ENCODE assay signal across 8 cellular contexts in genomic region chr15:100338971-100339444, GRCh38. TPM values are rescaled to one million over a fixed set of nuclear protein-coding genes. Genes with fewer than 3 reads are reported as not detected.
DNase-seq lines count a peak whose midpoint lies in the region; ATAC-seq, FAIRE-seq and TF ChIP-seq lines count a peak whose summit lies in the region.

No MANE protein-coding gene starts in this region.

- POLR2A ChIA-PET in CD8-positive, alpha-beta T cell (lab: Charles Lee) = interaction anchor here (0.5 to 2.9 kb wide), 7 partner anchors 8 to 414 kb away, joined by 3 to 24 read pairs (median 6); no protein-coding TSS in a partner anchor

- no peaks in the 10 kb centered on the region for H3K9me3 Mint-ChIP-seq in CD8-positive, alpha-beta T cell
- peaks cover 34% of the 10 kb centered on the region for H3K9me3 Mint-ChIP-seq in HFFc6
- no peaks in the 10 kb centered on the region for H3K9me3 Mint-ChIP-seq in osteocyte (ENCODE audit: unreplicated experiment)

- no peaks in the 10 kb centered on the region for H3K27me3 ChIP-seq in CD8-positive, alpha-beta T cell (ENCODE audit: insufficient read depth, low read length)

- no peak overlapping the region for H3K4me3 ChIP-seq in CD8-positive, alpha-beta T cell (ENCODE audit: low read depth, low read length)

- intact Hi-C loops in CD8-positive, alpha-beta T cell (cut with DNase I, micrococcal nuclease) = loop anchor here (1.0 to 10.0 kb wide), 6 partner anchors 9 to 1088 kb away; partner anchors contain the start of gene LRRC28 (in 1 of the 2)

- peaks cover 45% of the 10 kb centered on the region for H3K4me1 Mint-ChIP-seq in CD8-positive, alpha-beta T cell (ENCODE audit: low read depth)
- H3K4me1 Mint-ChIP-seq in HFFc6 (ENCODE audit: low read depth) (no peaks in the 10 kb centered on the region), osteocyte (ENCODE audit: unreplicated experiment) (peaks cover 2% of the 10 kb centered on the region)

- no peaks in the 10 kb centered on the region for H3K36me3 ChIP-seq in CD8-positive, alpha-beta T cell (ENCODE audit: insufficient read depth, low read length)

- H3K9me3 ChIP-seq in CD8-positive, alpha-beta T cell (ENCODE audit: low read length) = no peaks in the 10 kb centered on the region

- H3K27me3 Mint-ChIP-seq in CD8-positive, alpha-beta T cell (ENCODE audit: low read depth) = peaks cover 2% of the 10 kb centered on the region
- no peaks in the 10 kb centered on the region for H3K27me3 Mint-ChIP-seq in HFFc6 (ENCODE audit: insufficient read depth)
- peaks cover 24% of the 10 kb centered on the region for H3K27me3 Mint-ChIP-seq in osteocyte (ENCODE audit: unreplicated experiment)

- peak; percentile 56 for ATAC-seq in CD8-positive, alpha-beta T cell
- ATAC-seq in GM19035 (IDR thresholded peaks at IDR 0.05; ENCODE audit: unreplicated experiment) = no peak
- ATAC-seq in GM18517 (IDR thresholded peaks at IDR 0.05; ENCODE audit: unreplicated experiment) = no peak

- peak; percentile 29 to 79 (median 66) for DNase-seq in CD8-positive, alpha-beta T cell
- DNase-seq in HFFc6 = no peak
- peak; percentile 57 for DNase-seq in NOMO-1 treated with dmso at 0.1 percent for 144 hours (lab: John Stamatoyannopoulos, UW; ENCODE audit: unreplicated experiment)
- DNase-seq in activated effector memory CD4-positive, alpha-beta T cell treated with anti-CD3 and anti-CD28 coated beads, Interleukin-2, amount 50 U/mL, for 16 hours = peak; percentile 79
- peak; percentile 47 to 56 for DNase-seq in frontal cortex (ENCODE audit: low spot score in 2 of 2)
- DNase-seq in osteocyte (ENCODE audit: extremely low spot score, unreplicated experiment) = peak; percentile 70

- no peaks in the 10 kb centered on the region for H3K36me3 Mint-ChIP-seq in CD8-positive, alpha-beta T cell
- H3K36me3 Mint-ChIP-seq in HFFc6 (ENCODE audit: low read depth) = no peaks in the 10 kb centered on the region
- no peaks in the 10 kb centered on the region for H3K36me3 Mint-ChIP-seq in osteocyte (ENCODE audit: unreplicated experiment)

- H3K4me1 ChIP-seq in CD8-positive, alpha-beta T cell (ENCODE audit: insufficient read depth, low read length) = peaks cover 28% of the 10 kb centered on the region

- peak; percentile 83 for TF ChIP-seq CTCF in CD8-positive, alpha-beta T cell (IDR thresholded peaks at IDR 0.05)
- TF ChIP-seq CTCF in HFFc6 (IDR thresholded peaks at IDR 0.05) (peak; percentile 30; the same call in 1 of the 2 replicates), osteocyte (IDR thresholded peaks at IDR 0.05) (peak; percentile 65)

- no peak overlapping the region for H3K27ac ChIP-seq in CD8-positive, alpha-beta T cell (ENCODE audit: low read depth, low read length)

- no peak overlapping the region for H3K27ac Mint-ChIP-seq in CD8-positive, alpha-beta T cell
- H3K27ac Mint-ChIP-seq in HFFc6 (no peak overlapping the region), osteocyte (ENCODE audit: unreplicated experiment) (no peak overlapping the region)

- CTCF ChIA-PET in CD8-positive, alpha-beta T cell (lab: Charles Lee) = interaction anchor here (0.5 to 8.0 kb wide), 37 partner anchors 10 to 1067 kb away, joined by 3 to 139 read pairs (median 4); no protein-coding TSS in a partner anchor

- no peak for FAIRE-seq in frontal cortex (lab: Jason Lieb, UNC)

- H3K4me3 Mint-ChIP-seq in CD8-positive, alpha-beta T cell = peak overlapping the region; percentile 76
- H3K4me3 Mint-ChIP-seq in HFFc6 (no peak overlapping the region), osteocyte (ENCODE audit: unreplicated experiment) (peak overlapping the region; percentile 28)

RNA-seq across cellular contexts. Expression of gene ADAMTS17, which starts 2.8 kb away (rescaled TPM):
- total RNA-seq in CD8-positive, alpha-beta T cell = 10 to 100 TPM; 15.3 to 18.0 TPM
- not detected for total RNA-seq in HFFc6 (2021; fragmentation: NEBNext Ultra II Directional; extraction: Animal tissue kit (Norgen Biotek cat#: 25700))
- total RNA-seq in frontal cortex (9.4 TPM), osteocyte (0.39 and 1.5 TPM in 2 replicates)

Comparison
In these comparisons a context has a peak if more than half of its experiments do, and no peak if none do; other contexts are left out.
1. CTCF ChIP-seq: peak in every context shown above with its lines; median percentile 83 in CD8-positive, alpha-beta T cell; 65 in osteocyte; 30 in HFFc6.